In the genomic region with DNA sequence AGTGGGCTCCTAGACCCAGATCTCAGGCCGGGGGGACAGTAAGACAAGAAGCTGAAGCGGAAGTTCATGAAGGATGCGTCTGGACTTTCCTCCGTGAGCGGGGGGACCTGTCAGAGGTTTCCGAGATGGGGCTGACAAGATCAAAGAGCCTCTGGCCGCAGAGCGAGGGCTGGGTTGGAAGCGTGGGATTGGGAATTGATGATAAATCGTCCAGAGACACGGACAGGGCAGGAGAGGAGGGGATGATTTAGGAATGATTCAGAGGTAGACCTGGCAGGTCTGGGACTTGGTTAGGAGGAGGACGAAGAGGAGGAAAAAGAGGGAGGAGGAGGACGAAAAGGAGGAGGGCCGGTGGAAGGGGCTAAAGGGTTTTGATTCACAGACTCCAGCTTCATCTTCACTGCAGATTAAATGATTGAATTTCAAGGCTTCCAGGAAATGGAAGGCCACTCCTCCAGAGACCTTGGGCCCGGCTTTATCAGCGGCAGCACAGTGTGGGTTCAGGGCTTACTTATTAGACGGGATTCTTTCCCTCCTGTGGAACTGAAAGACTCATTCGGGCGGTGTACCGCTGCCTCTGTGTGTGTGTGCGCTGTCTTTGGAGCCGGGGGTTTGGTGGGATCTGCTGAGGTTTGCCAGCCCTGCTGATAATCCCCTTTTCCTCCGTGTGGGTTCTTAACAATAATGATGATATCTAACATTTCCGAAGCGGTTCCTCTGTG, we compare ENCODE assay signal across 1 cellular context.
TF ChIP-seq lines count a peak whose summit lies in the region.

No MANE protein-coding gene starts in this region.

TF ChIP-seq in HCT116, 20 proteins besides CTCF, POLR2A, EP300 and RAD21 (continued from another document):
- TF ChIP-seq ZBTB33 (IDR thresholded peaks at IDR 0.05; ENCODE audit: extremely low read depth, insufficient replicate concordance, low read length): no peak
- TF ChIP-seq, protein P1, sequence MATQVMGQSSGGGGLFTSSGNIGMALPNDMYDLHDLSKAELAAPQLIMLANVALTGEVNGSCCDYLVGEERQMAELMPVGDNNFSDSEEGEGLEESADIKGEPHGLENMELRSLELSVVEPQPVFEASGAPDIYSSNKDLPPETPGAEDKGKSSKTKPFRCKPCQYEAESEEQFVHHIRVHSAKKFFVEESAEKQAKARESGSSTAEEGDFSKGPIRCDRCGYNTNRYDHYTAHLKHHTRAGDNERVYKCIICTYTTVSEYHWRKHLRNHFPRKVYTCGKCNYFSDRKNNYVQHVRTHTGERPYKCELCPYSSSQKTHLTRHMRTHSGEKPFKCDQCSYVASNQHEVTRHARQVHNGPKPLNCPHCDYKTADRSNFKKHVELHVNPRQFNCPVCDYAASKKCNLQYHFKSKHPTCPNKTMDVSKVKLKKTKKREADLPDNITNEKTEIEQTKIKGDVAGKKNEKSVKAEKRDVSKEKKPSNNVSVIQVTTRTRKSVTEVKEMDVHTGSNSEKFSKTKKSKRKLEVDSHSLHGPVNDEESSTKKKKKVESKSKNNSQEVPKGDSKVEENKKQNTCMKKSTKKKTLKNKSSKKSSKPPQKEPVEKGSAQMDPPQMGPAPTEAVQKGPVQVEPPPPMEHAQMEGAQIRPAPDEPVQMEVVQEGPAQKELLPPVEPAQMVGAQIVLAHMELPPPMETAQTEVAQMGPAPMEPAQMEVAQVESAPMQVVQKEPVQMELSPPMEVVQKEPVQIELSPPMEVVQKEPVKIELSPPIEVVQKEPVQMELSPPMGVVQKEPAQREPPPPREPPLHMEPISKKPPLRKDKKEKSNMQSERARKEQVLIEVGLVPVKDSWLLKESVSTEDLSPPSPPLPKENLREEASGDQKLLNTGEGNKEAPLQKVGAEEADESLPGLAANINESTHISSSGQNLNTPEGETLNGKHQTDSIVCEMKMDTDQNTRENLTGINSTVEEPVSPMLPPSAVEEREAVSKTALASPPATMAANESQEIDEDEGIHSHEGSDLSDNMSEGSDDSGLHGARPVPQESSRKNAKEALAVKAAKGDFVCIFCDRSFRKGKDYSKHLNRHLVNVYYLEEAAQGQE (IDR thresholded peaks at IDR 0.05; ENCODE audit: low read depth): no peak
- TF ChIP-seq CBX3 (IDR thresholded peaks at IDR 0.05; ENCODE audit: low read depth): no peak
